In the genomic region with DNA sequence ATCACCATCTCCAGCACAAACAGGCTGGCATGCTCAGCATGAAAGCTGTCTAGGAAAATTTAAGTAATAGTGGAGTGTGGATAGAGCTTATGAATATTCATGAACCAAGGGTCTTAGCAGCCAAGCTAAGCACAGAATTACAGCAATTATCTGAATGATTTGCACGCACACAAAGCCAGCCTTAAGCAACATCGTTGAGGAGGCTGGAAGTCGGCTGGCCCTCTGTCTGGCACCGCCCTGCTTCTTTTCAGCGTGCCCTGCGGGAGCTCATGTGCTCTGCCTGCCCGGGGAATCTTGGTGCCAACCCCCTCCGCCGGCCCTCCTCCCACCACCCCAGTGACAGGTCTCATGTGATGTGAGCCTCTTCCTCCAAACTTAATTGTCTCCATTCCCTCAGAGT, we compare ENCODE assay signal across 16 cellular contexts.
"Had no signal": no experiment of that assay in that cellular context is flagged by ENCODE, and none has a peak within 500 bp of the region (broad histone marks: within the 10 kb centered on the region; RNA-seq: fewer than 3 reads in every experiment).

No MANE protein-coding gene starts in this region.

- H3K4me1 Mint-ChIP-seq: memory B cell, nephron had no signal

- DNase-seq: activated CD4-positive, alpha-beta memory T cell treated with anti-CD3 and anti-CD28 coated beads for 36 hours; activated CD4-positive, alpha-beta T cell treated with anti-CD3 and anti-CD28 coated beads for 1 hour; activated effector memory CD4-positive, alpha-beta T cell treated with anti-CD3 and anti-CD28 coated beads, Interleukin-2, amount 50 U/mL, for 16 hours; activated T-cell treated with anti-CD3 and anti-CD28 coated beads, Interleukin-2, amount 50 U/mL, for 4 hours; amygdala; dorsolateral prefrontal cortex; glutamatergic neuron; islet precursor cell; pancreas; T-helper 9 cell; thyroid gland had no signal

- H3K27me3 Mint-ChIP-seq: activated CD4-positive, alpha-beta memory T cell treated with anti-CD3 and anti-CD28 coated beads for 36 hours; memory B cell had no signal

- H3K4me3 Mint-ChIP-seq: activated CD4-positive, alpha-beta memory T cell treated with anti-CD3 and anti-CD28 coated beads for 36 hours; activated T-cell treated with anti-CD3 and anti-CD28 coated beads, Interleukin-2, amount 50 U/mL, for 4 hours; memory B cell; nephron had no signal

- H3K36me3 Mint-ChIP-seq: activated CD4-positive, alpha-beta memory T cell treated with anti-CD3 and anti-CD28 coated beads for 36 hours; activated naive CD4-positive, alpha-beta T cell treated with anti-CD3 and anti-CD28 coated beads, Interleukin-2, amount 50 U/mL, for 72 hours; memory B cell had no signal

- ATAC-seq: activated naive CD4-positive, alpha-beta T cell treated with anti-CD3 and anti-CD28 coated beads, Interleukin-2, amount 50 U/mL, for 72 hours; activated T-cell treated with anti-CD3 and anti-CD28 coated beads, Interleukin-2, amount 50 U/mL, for 4 hours; left lobe of liver; pancreas had no signal

- H3K9me3 ChIP-seq: pancreas, thyroid gland, vagina had no signal

- H3K27ac Mint-ChIP-seq: activated CD4-positive, alpha-beta memory T cell treated with anti-CD3 and anti-CD28 coated beads for 36 hours; activated naive CD4-positive, alpha-beta T cell treated with anti-CD3 and anti-CD28 coated beads, Interleukin-2, amount 50 U/mL, for 72 hours; memory B cell; nephron had no signal
